In the genomic region with DNA sequence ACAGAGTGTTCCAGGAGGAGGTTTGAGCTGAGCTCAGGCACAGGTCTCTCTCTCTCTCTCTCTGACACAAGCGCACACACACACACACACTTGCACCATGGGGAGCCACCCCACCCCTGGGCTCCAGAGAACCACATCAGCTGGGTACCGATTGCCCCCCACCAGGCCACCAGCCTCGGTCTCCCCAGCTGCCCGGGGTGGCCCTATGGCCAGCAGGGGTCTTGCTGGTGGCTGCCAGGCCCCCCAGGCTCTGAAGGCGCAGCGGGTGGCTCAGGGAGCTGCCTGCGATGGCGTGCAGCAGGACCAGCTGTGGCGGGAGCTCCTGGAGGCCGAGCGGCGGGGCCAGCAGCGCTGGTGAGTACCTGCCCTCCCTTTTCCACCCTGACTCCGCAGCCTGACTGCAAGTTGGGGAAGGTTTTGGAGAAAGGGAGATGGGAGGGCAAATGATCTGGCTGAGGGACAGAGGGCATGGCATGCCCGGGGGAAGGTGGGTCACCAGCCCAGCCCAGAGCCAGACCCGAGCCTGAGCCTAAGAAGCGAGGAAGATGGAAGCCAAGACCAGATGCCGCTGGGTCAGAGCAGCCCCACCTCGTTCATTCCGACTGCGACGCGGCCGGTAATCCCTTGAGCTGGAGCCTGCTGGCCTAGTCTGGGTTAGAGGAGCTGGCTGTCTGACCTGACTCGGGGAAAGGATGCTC, we compare ENCODE assay signal across 8 cellular contexts. TPM values are rescaled to one million over a fixed set of nuclear protein-coding genes. Genes with fewer than 3 reads are reported as not detected.
DNase-seq lines count a peak whose midpoint lies in the region; ATAC-seq and TF ChIP-seq lines count a peak whose summit lies in the region.

No MANE protein-coding gene starts in this region.

- no peak for DNase-seq in GM12864 (ENCODE audit: low read depth)
- DNase-seq in T-cell: no peak
- DNase-seq in NCI-H2029 (lab: John Stamatoyannopoulos, UW): no peak
- DNase-seq in HPDE6-E6E7 (ENCODE audit: extremely low spot score): no peak
- no peak for DNase-seq in NCI-H2196 treated with DMSO at 0.1 percent for 48 hours (lab: John Stamatoyannopoulos, UW; ENCODE audit: unreplicated experiment)
- no peak for DNase-seq in islet precursor cell

- peak overlapping the region; percentile 75 to 85 (median 82) for H3K4me3 Mint-ChIP-seq in T-cell

- H3K27me3 ChIP-seq in gastroesophageal sphincter (no peaks in the 10 kb centered on the region), rectal smooth muscle tissue (ENCODE audit: control insufficient read depth, insufficient read depth, low read length) (no peaks in the 10 kb centered on the region)

- no peak for TF ChIP-seq POLR2A in gastroesophageal sphincter (IDR thresholded peaks at IDR 0.05)

- POLR2A ChIA-PET in T-cell (lab: Charles Lee): interaction anchor here in 1 of 2 donors (0.6 kb wide), 2 partner anchors 101 to 621 kb away, joined by 3 to 4 read pairs; no protein-coding TSS in a partner anchor

- H3K9ac ChIP-seq in rectal smooth muscle tissue (ENCODE audit: low read length): no peak overlapping the region

- H3K36me3 Mint-ChIP-seq in T-cell: no peaks in the 10 kb centered on the region

- H3K27me3 Mint-ChIP-seq in T-cell: peaks cover 0 to 5% of the 10 kb centered on the region in 2 donors

- no peak for TF ChIP-seq CTCF in GM12864 (IDR thresholded peaks at IDR 0.05; ENCODE audit: low read depth, low read length, missing control alignments)
- TF ChIP-seq CTCF in gastroesophageal sphincter (IDR thresholded peaks at IDR 0.05): no peak

- H3K4me1 ChIP-seq in gastroesophageal sphincter: peaks cover 4 to 35% (median 14%) of the 10 kb centered on the region in 3 donors
- H3K4me1 ChIP-seq in rectal smooth muscle tissue (ENCODE audit: control insufficient read depth, insufficient read depth, low read length): no peaks in the 10 kb centered on the region

- H3K27ac Mint-ChIP-seq in T-cell: peak overlapping the region; percentile 84 to 88

- no peaks in the 10 kb centered on the region for H3K9me3 ChIP-seq in gastroesophageal sphincter

- CTCF ChIA-PET in T-cell (lab: Charles Lee): interaction anchor here (0.6 to 5.3 kb wide), 25 partner anchors 9 to 1966 kb away, joined by 3 to 60 read pairs (median 4); a partner anchor contains a TSS

- no peak for TF ChIP-seq EP300 in gastroesophageal sphincter (IDR thresholded peaks at IDR 0.05)

- H3K4me3 ChIP-seq in GM12864 (ENCODE audit: low read depth, low read length): peak overlapping the region; percentile 35
- peak overlapping the region; percentile 39 to 58 for H3K4me3 ChIP-seq in gastroesophageal sphincter
- H3K4me3 ChIP-seq in rectal smooth muscle tissue (ENCODE audit: low read length): peak overlapping the region; percentile 66

- peaks cover 19 to 36% (median 25%) of the 10 kb centered on the region in 3 donors for H3K4me1 Mint-ChIP-seq in T-cell

- H3K27ac ChIP-seq in gastroesophageal sphincter (peak overlapping the region in 2 of 4 donors; percentile 7 to 56), rectal smooth muscle tissue (ENCODE audit: low read depth, low read length) (no peak overlapping the region)

- no peaks in the 10 kb centered on the region for H3K36me3 ChIP-seq in gastroesophageal sphincter
- no peaks in the 10 kb centered on the region for H3K36me3 ChIP-seq in rectal smooth muscle tissue (ENCODE audit: control insufficient read depth, insufficient read depth, low read length)

- no peak for ATAC-seq in T-cell (replicated peaks in 1 of 4)
- peak; percentile 24 for ATAC-seq in gastroesophageal sphincter

- 37% methylated on average over 2 of the region's 25 CpGs; no CpG with 5 or more reads in 1 of the 2 donors for WGBS in gastroesophageal sphincter (ENCODE audit: low coverage in 1 of 2), 2 donors

- no peaks in the 10 kb centered on the region for H3K9me3 Mint-ChIP-seq in T-cell

RNA-seq across cellular contexts. Expression of a gene that starts 21.9 kb away (rescaled TPM):
- 10 to 100 TPM; 10.7 to 32.0 (median 21.2) TPM for total RNA-seq in T-cell
- 10 to 100 TPM; 28.1 to 49.8 (median 41.5) TPM for total RNA-seq in gastroesophageal sphincter
